1 cellular context compared by ENCODE assay signal in the genomic region with DNA sequence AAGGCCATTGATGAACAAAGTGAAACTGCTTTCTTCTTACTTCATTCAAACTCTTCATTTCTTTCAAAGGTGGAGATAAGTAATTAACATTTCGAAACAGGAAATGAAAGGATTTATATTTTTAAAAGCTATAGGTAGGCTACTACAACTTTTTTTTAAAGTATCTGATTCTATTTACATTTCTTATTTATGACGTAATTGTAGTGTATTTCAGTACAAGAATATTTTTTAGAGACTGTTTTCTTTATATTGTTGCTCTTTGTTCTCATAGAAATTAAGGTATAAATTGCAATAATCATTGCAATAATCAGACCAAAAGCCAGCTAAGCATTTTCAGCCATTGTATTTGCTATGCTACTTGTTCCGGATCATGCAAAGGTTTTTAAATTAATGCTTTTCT.
TF ChIP-seq lines count a peak whose summit lies in the region.

No MANE protein-coding gene starts in this region.

TF ChIP-seq in HepG2, 621 proteins besides CTCF, POLR2A, EP300 and RAD21:
- no peak for TF ChIP-seq KLF12 (CRISPR knock-in tag; IDR thresholded peaks at IDR 0.05; ENCODE audit: borderline replicate concordance)
- TF ChIP-seq, protein P1, sequence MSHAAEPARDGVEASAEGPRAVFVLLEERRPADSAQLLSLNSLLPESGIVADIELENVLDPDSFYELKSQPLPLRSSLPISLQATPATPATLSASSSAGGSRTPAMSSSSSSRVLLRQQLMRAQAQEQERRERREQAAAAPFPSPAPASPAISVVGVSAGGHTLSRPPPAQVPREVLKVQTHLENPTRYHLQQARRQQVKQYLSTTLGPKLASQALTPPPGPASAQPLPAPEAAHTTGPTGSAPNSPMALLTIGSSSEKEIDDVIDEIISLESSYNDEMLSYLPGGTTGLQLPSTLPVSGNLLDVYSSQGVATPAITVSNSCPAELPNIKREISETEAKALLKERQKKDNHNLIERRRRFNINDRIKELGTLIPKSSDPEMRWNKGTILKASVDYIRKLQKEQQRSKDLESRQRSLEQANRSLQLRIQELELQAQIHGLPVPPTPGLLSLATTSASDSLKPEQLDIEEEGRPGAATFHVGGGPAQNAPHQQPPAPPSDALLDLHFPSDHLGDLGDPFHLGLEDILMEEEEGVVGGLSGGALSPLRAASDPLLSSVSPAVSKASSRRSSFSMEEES (CRISPR knock-in tag; IDR thresholded peaks at IDR 0.05), result no peak
- no peak for TF ChIP-seq BCL6 (CRISPR knock-in tag; IDR thresholded peaks at IDR 0.05)
- no peak for TF ChIP-seq PRPF4 (IDR thresholded peaks at IDR 0.05; ENCODE audit: low read depth, low read length, poor library complexity, severe bottlenecking)
- no peak for TF ChIP-seq KLF9 (CRISPR knock-in tag; IDR thresholded peaks at IDR 0.05; ENCODE audit: low read depth)
- TF ChIP-seq MAFK (conservative IDR thresholded peaks at IDR 0.05 in 1 of 2, IDR thresholded peaks at IDR 0.05 in 1 of 2; ENCODE audit: low read length in 2 of 2), result peak; percentile 13 to 46; a peak in 2 of 4 replicates
- TF ChIP-seq, protein P2, sequence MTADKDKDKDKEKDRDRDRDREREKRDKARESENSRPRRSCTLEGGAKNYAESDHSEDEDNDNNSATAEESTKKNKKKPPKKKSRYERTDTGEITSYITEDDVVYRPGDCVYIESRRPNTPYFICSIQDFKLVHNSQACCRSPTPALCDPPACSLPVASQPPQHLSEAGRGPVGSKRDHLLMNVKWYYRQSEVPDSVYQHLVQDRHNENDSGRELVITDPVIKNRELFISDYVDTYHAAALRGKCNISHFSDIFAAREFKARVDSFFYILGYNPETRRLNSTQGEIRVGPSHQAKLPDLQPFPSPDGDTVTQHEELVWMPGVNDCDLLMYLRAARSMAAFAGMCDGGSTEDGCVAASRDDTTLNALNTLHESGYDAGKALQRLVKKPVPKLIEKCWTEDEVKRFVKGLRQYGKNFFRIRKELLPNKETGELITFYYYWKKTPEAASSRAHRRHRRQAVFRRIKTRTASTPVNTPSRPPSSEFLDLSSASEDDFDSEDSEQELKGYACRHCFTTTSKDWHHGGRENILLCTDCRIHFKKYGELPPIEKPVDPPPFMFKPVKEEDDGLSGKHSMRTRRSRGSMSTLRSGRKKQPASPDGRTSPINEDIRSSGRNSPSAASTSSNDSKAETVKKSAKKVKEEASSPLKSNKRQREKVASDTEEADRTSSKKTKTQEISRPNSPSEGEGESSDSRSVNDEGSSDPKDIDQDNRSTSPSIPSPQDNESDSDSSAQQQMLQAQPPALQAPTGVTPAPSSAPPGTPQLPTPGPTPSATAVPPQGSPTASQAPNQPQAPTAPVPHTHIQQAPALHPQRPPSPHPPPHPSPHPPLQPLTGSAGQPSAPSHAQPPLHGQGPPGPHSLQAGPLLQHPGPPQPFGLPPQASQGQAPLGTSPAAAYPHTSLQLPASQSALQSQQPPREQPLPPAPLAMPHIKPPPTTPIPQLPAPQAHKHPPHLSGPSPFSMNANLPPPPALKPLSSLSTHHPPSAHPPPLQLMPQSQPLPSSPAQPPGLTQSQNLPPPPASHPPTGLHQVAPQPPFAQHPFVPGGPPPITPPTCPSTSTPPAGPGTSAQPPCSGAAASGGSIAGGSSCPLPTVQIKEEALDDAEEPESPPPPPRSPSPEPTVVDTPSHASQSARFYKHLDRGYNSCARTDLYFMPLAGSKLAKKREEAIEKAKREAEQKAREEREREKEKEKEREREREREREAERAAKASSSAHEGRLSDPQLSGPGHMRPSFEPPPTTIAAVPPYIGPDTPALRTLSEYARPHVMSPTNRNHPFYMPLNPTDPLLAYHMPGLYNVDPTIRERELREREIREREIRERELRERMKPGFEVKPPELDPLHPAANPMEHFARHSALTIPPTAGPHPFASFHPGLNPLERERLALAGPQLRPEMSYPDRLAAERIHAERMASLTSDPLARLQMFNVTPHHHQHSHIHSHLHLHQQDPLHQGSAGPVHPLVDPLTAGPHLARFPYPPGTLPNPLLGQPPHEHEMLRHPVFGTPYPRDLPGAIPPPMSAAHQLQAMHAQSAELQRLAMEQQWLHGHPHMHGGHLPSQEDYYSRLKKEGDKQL (CRISPR knock-in tag; IDR thresholded peaks at IDR 0.05; ENCODE audit: low read depth), result no peak
- TF ChIP-seq MAFF (IDR thresholded peaks at IDR 0.05; ENCODE audit: low read depth, low read length), result peak; percentile 50
- TF ChIP-seq NR2C2 (CRISPR knock-in tag; IDR thresholded peaks at IDR 0.05; ENCODE audit: borderline replicate concordance), result no peak
- peak; percentile 91 for TF ChIP-seq ATF7 (IDR thresholded peaks at IDR 0.05)
- no peak for TF ChIP-seq ATF7 (CRISPR knock-in tag; IDR thresholded peaks at IDR 0.05)
- TF ChIP-seq PCBP1 (IDR thresholded peaks at IDR 0.05; ENCODE audit: borderline replicate concordance, low read depth, low read length), result no peak
- no peak for TF ChIP-seq ZNF720 (CRISPR knock-in tag; IDR thresholded peaks at IDR 0.05)
